7 cellular contexts compared by ENCODE assay signal in the genomic region with DNA sequence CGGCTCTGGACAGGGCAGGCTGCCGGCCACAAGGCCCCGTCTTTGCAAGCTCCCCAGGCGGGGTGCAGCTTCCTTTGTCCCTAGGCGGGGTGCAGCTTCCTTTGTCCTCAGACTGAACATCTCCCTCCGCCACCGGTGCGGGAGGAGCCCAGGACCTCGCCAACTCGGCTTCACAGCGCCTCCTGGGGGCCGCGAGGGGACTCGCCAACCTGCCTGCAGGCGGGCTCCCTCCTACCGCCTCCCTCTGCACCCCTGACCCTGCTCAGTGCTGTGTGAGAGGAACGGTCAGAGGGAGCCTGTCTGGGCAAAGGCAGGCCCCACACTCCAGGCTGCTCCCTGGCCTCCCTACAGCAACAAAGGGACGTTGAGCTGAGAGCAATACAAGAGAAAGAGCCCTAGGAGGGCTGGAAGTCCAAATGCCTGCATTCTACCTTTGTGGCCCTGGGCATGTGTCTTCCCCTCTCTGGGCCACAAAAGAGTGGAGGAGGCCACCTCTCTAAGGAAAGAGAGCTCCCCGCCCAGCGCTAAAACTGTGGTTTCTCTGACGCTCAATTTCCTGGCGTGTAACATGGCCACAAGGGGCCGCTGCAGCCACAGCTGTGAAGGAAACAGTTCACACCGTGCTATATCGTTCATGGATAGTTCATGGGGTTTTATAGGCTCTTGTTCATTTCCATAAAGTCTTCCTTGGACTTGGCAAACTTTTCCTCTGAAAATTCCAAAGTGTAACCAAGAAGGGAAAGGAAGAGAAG. TPM values are rescaled to one million over a fixed set of nuclear protein-coding genes. Genes with fewer than 3 reads are reported as not detected.
DNase-seq lines count a peak whose midpoint lies in the region; TF ChIP-seq lines count a peak whose summit lies in the region.

No MANE protein-coding gene starts in this region.

- peak; percentile 80 for TF ChIP-seq CTCF in GM13976 (IDR thresholded peaks at IDR 0.05; ENCODE audit: borderline replicate concordance, control extremely low read depth, extremely low read depth, insufficient read depth, missing control alignments)
- TF ChIP-seq CTCF in fibroblast of villous mesenchyme (IDR thresholded peaks at IDR 0.05; ENCODE audit: insufficient read depth, low read depth, low read length) = peak; percentile 83
- TF ChIP-seq CTCF in nephron progenitor cell (IDR thresholded peaks at IDR 0.05) = peak; percentile 90

- peaks cover 84% of the 10 kb centered on the region for H3K4me1 Mint-ChIP-seq in nephron progenitor cell

- peak overlapping the region; percentile 99 for H3K27ac Mint-ChIP-seq in nephron progenitor cell

- peaks cover 7% of the 10 kb centered on the region for H3K9me3 Mint-ChIP-seq in nephron progenitor cell

- peaks cover 3% of the 10 kb centered on the region for H3K36me3 Mint-ChIP-seq in nephron progenitor cell (ENCODE audit: low read depth)

- H3K27me3 Mint-ChIP-seq in nephron progenitor cell (ENCODE audit: low read depth, poor library complexity) = no peaks in the 10 kb centered on the region

- in situ Hi-C loops in GM13976 (cut with MboI; ENCODE audit: low sequenced_read_pairs, unreplicated experiment) = loop anchor here (10.0 kb wide), 2 partner anchors 116 to 644 kb away; no protein-coding TSS in a partner anchor

- no peak overlapping the region for H3K4me3 ChIP-seq in fibroblast of villous mesenchyme (ENCODE audit: low read depth, low read length)

- DNase-seq in GM13976 (ENCODE audit: low spot score) (peak; percentile 86), LHCN-M2 (ENCODE audit: low read depth) (peak; percentile 79), SHP77 (lab: John Stamatoyannopoulos, UW) (peak; percentile 40 to 54), fibroblast of villous mesenchyme (ENCODE audit: low read depth) (peak; percentile 89), nephron progenitor cell (peak; percentile 86)
- DNase-seq in activated effector memory CD4-positive, alpha-beta T cell treated with anti-CD3 and anti-CD28 coated beads, Interleukin-2, amount 50 U/mL, for 16 hours = peak; percentile 93
- peak; percentile 63 to 86 (median 71) for DNase-seq in stimulated activated naive CD4-positive, alpha-beta T cell (lab: John Stamatoyannopoulos, UW)

- H3K4me3 Mint-ChIP-seq in nephron progenitor cell = peak overlapping the region; percentile 65

RNA-seq across cellular contexts. Expression of gene KRT19, which starts 20.9 kb away (rescaled TPM):
- total RNA-seq in LHCN-M2 (2014; rRNA removed) (not detected in 2 replicates), fibroblast of villous mesenchyme (579 and 604 TPM in 2 replicates)
- polyA plus RNA-seq in LHCN-M2 (2012) = not detected

RNA-seq across cellular contexts. Expression of gene KRT9, which starts 22.8 kb away (rescaled TPM):
- total RNA-seq in LHCN-M2 (2014; rRNA removed) (not detected in 2 replicates), fibroblast of villous mesenchyme (not detected in 2 replicates)
- polyA plus RNA-seq in LHCN-M2 (2012) = not detected

RNA-seq across cellular contexts. Expression of gene KRT15, which starts 30.3 kb away (rescaled TPM):
- total RNA-seq in LHCN-M2 (2014; rRNA removed) (0.19 and 0.46 TPM in 2 replicates), fibroblast of villous mesenchyme (0.43 and 1.3 TPM in 2 replicates)
- 0.05 TPM for polyA plus RNA-seq in LHCN-M2 (2012)

RNA-seq across cellular contexts. Expression of gene KRT14, which starts 37.7 kb away (rescaled TPM):
- total RNA-seq in LHCN-M2 (2014; rRNA removed) (not detected in 2 replicates), fibroblast of villous mesenchyme (not detected in 2 replicates)
- polyA plus RNA-seq in LHCN-M2 (2012) = not detected

RNA-seq across cellular contexts. Expression of gene KRT13, which starts 43.6 kb away (rescaled TPM):
- not detected in 2 replicates for total RNA-seq in LHCN-M2 (2014; rRNA removed)
- polyA plus RNA-seq in LHCN-M2 (2012) = not detected
- not detected in 2 replicates for total RNA-seq in fibroblast of villous mesenchyme

Comparison
In these comparisons a context has a peak if more than half of its experiments do, and no peak if none do; other contexts are left out.
1. RNA of gene KRT19, which starts 20.9 kb away (total RNA-seq): 579 to 604 TPM in fibroblast of villous mesenchyme; not detected in LHCN-M2; every median in the first group is over 100 times any median in the second.
2. Peak in every context shown above with its lines, with median percentiles within 50 percentile points of each other: DNase-seq and CTCF ChIP-seq.